Comparison of ENCODE assay signal across 8 cellular contexts in genomic region chr17:36786867-36787266, GRCh38.
"Had no signal": no experiment of that assay in that cellular context is flagged by ENCODE, and none has a peak within 500 bp of the region (broad histone marks: within the 10 kb centered on the region; RNA-seq: fewer than 3 reads in every experiment).

No MANE protein-coding gene starts in this region.

- DNase-seq: GDM1, GF-D8 had no signal

- ATAC-seq: GM12878 had no signal

- FAIRE-seq: G401.6, GM12878, GM12891, GM12892, GM18507, GM19239 had no signal

- H3K4me3 ChIP-seq: GM12878 had no signal
